13 cellular contexts compared by ENCODE assay signal in genomic region chr1:232979596-232979995, GRCh38. TPM values are rescaled to one million over a fixed set of nuclear protein-coding genes. Genes with fewer than 3 reads are reported as not detected.
A peak's percentile ranks its signal among the peaks of the same experiment; 100 is the strongest.
DNase-seq lines count a peak whose midpoint lies in the region; ATAC-seq and TF ChIP-seq lines count a peak whose summit lies in the region.
"Had no signal": no experiment of that assay in that cellular context is flagged by ENCODE, and none has a peak within 500 bp of the region (broad histone marks: within the 10 kb centered on the region; RNA-seq: fewer than 3 reads in every experiment).

No MANE protein-coding gene starts in this region.

- no peak overlapping the region for H3K14ac ChIP-seq in IMR-90 (replicated peaks; ENCODE audit: low read depth, low read length)

- intact Hi-C loops in IMR-90 (cut with micrococcal nuclease) = loop anchor here (1.0 kb wide), 1 partner anchor 340 kb away; no protein-coding TSS in a partner anchor

- no peak for TF ChIP-seq RAD21 in IMR-90 (IDR thresholded peaks at IDR 0.05; ENCODE audit: low read length)

- peak overlapping the region; percentile 75 for H3K27ac Mint-ChIP-seq in memory B cell
- H3K27ac Mint-ChIP-seq in stimulated activated effector memory CD8-positive, alpha-beta T cell treated with anti-CD3 and anti-CD28 coated beads, Interleukin-12 subunit alpha, Interleukin-12 subunit beta, amount 100 ng/mL, for 72 hours = peak overlapping the region; percentile 89

- no peak overlapping the region for H2BK15ac ChIP-seq in IMR-90 (ENCODE audit: low read depth, low read length)

- peak overlapping the region; percentile 17; the same call in 1 of the 2 replicates for H2BK20ac ChIP-seq in IMR-90 (ENCODE audit: low read depth, low read length)

- peaks cover 23% of the 10 kb centered on the region for H3K36me3 Mint-ChIP-seq in memory B cell
- H3K36me3 Mint-ChIP-seq in stimulated activated effector memory CD8-positive, alpha-beta T cell treated with anti-CD3 and anti-CD28 coated beads, Interleukin-12 subunit alpha, Interleukin-12 subunit beta, amount 100 ng/mL, for 72 hours = peaks cover 11% of the 10 kb centered on the region

- DNase-seq in activated CD8-positive, alpha-beta memory T cell treated with anti-CD3 and anti-CD28 coated beads for 24 hours = peak; percentile 32
- DNase-seq in activated CD8-positive, alpha-beta memory T cell treated with anti-CD3 and anti-CD28 coated beads, Interleukin-2, amount 50 U/mL, for 4 hours = no peak
- DNase-seq in IMR-90 (no peak), memory B cell (ENCODE audit: low spot score in 2 of 2) (no peak)
- no peak for DNase-seq in stimulated activated effector memory CD8-positive, alpha-beta T cell treated with anti-CD3 and anti-CD28 coated beads, Interleukin-12 subunit alpha, Interleukin-12 subunit beta, amount 100 ng/mL, for 72 hours (ENCODE audit: low spot score in 2 of 2)
- DNase-seq: CD8-positive, alpha-beta T cell; COR-L47; DMS153; DMS79 treated with DMSO at 0.1 percent for 48 hours had no signal

- no TSS peak for BruUV-seq in IMR-90 (replicated peaks; lab: Mats Ljungman, UMichigan)

- H3K4me2 ChIP-seq in IMR-90 (ENCODE audit: low read depth, low read length) = no peak overlapping the region

- no peak overlapping the region for H2AFZ ChIP-seq in IMR-90 (replicated peaks; ENCODE audit: low read length, poor library complexity)

- peaks cover 20% of the 10 kb centered on the region for H3K4me1 ChIP-seq in IMR-90 (ENCODE audit: control insufficient read depth, insufficient read depth, low read length)

- POLR2A ChIA-PET in IMR-90 (lab: Charles Lee; ENCODE audit: unreplicated experiment) = interaction anchor here (0.5 kb wide), 1 partner anchor 309 kb away, joined by 7 read pairs; no protein-coding TSS in a partner anchor

- CTCF ChIA-PET in IMR-90 (lab: Yijun Ruan, JAX) = interaction anchor here (1.5 kb wide), 1 partner anchor 21 kb away, joined by 4 read pairs; no protein-coding TSS in a partner anchor

- 100% methylated on average over 4 of the region's 9 CpGs; no CpG with 5 or more reads in 1 of the 2 experiments for WGBS in IMR-90 (ENCODE audit: extremely low coverage in 2 of 2, insufficient read length in 1 of 2), 2 experiments

- no peaks in the 10 kb centered on the region for H3K27me3 Mint-ChIP-seq in memory B cell

- no peaks in the 10 kb centered on the region for H3K79me1 ChIP-seq in IMR-90 (ENCODE audit: low read depth in 1 of 2, low read length in 2 of 2)

- peak overlapping the region; percentile 35 for H2AK9ac ChIP-seq in IMR-90 (replicated peaks; ENCODE audit: low read depth, low read length, poor library complexity)

- in situ Hi-C loops in IMR-90 (cut with MboI; ENCODE audit: low sequenced_read_pairs) = no loop called here

- H4K91ac ChIP-seq in IMR-90 (ENCODE audit: insufficient read depth, low read depth, low read length) = peak overlapping the region; percentile 38

- TF ChIP-seq POLR2A in IMR-90 (IDR thresholded peaks at IDR 0.05; ENCODE audit: low read depth, low read length) = no peak

- no peaks in the 10 kb centered on the region for H4K20me1 ChIP-seq in IMR-90 (ENCODE audit: insufficient read depth, low read length)

- no peak overlapping the region for H3K9ac ChIP-seq in IMR-90 (ENCODE audit: low read depth, low read length)

- TF ChIP-seq CTCF in IMR-90 (conservative IDR thresholded peaks at IDR 0.05; ENCODE audit: low read depth, low read length) = no peak

- no peak overlapping the region for H3K4me3 ChIP-seq in IMR-90 (ENCODE audit: insufficient read depth, low read depth, low read length)

- peaks cover 20% of the 10 kb centered on the region for H3K9me1 ChIP-seq in IMR-90 (ENCODE audit: insufficient read depth, low read length)

- peaks cover 14% of the 10 kb centered on the region; the same call in 1 of the 2 replicates for H3K36me3 ChIP-seq in IMR-90 (ENCODE audit: control insufficient read depth, insufficient read depth, low read length)

- H3K9me3 ChIP-seq in IMR-90 (ENCODE audit: control insufficient read depth, insufficient read depth, low read length) = no peaks in the 10 kb centered on the region

- peak overlapping the region; percentile 35 for H2AK5ac ChIP-seq in IMR-90 (ENCODE audit: low read depth, low read length)

- H3K4me1 Mint-ChIP-seq in memory B cell = peaks cover 11% of the 10 kb centered on the region
- H3K4me1 Mint-ChIP-seq in stimulated activated effector memory CD8-positive, alpha-beta T cell treated with anti-CD3 and anti-CD28 coated beads, Interleukin-12 subunit alpha, Interleukin-12 subunit beta, amount 100 ng/mL, for 72 hours = peaks cover 19% of the 10 kb centered on the region

- no peak overlapping the region for H2BK5ac ChIP-seq in IMR-90 (ENCODE audit: low read depth, low read length, poor library complexity, severe bottlenecking)

- no peaks in the 10 kb centered on the region for H3K27me3 ChIP-seq in IMR-90 (ENCODE audit: control insufficient read depth, insufficient read depth, low read length)

- no peak overlapping the region; a peak in 1 of 4 replicates for H4K8ac ChIP-seq in IMR-90 (ENCODE audit: low read depth in 2 of 2, low read length in 2 of 2)

- no peak overlapping the region for H3K4me3 Mint-ChIP-seq in memory B cell
- H3K4me3 Mint-ChIP-seq in stimulated activated effector memory CD8-positive, alpha-beta T cell treated with anti-CD3 and anti-CD28 coated beads, Interleukin-12 subunit alpha, Interleukin-12 subunit beta, amount 100 ng/mL, for 72 hours = no peak overlapping the region
- H3K4me3 Mint-ChIP-seq: CD14-positive monocyte; CD8-positive, alpha-beta T cell had no signal

- H2BK120ac ChIP-seq in IMR-90 (ENCODE audit: low read depth, low read length) = peak overlapping the region; percentile 33; the same call in 1 of the 2 replicates

- H3K27ac ChIP-seq in IMR-90 (ENCODE audit: insufficient read depth, low read length) = no peak overlapping the region; the same call in 1 of the 2 replicates
- H3K27ac ChIP-seq: 22Rv1 had no signal

- no peak overlapping the region for H3K23ac ChIP-seq in IMR-90 (ENCODE audit: low read depth, low read length)

- no peak overlapping the region for H3K56ac ChIP-seq in IMR-90 (ENCODE audit: extremely low read depth, insufficient read depth, low read length)

- peak overlapping the region; percentile 62; the same call in 1 of the 2 replicates for H3K18ac ChIP-seq in IMR-90 (ENCODE audit: low read depth, low read length)

- H4K5ac ChIP-seq in IMR-90 (ENCODE audit: low read depth, low read length) = peak overlapping the region; percentile 47; the same call in 1 of the 2 replicates

- ATAC-seq in IMR-90 (ENCODE audit: low read depth) = no peak
- ATAC-seq in memory B cell (ENCODE audit: low read depth) = no peak
- no peak for ATAC-seq in stimulated activated effector memory CD8-positive, alpha-beta T cell treated with anti-CD3 and anti-CD28 coated beads, Interleukin-12 subunit alpha, Interleukin-12 subunit beta, amount 100 ng/mL, for 72 hours
- no peak for ATAC-seq in HG02852 (IDR thresholded peaks at IDR 0.05; ENCODE audit: unreplicated experiment)
- no peak for ATAC-seq in GM18502 (IDR thresholded peaks at IDR 0.05; ENCODE audit: poor library complexity, unreplicated experiment)
- ATAC-seq: CD8-positive, alpha-beta T cell had no signal

- H3K9me3 Mint-ChIP-seq in memory B cell = no peaks in the 10 kb centered on the region
- H3K9me3 Mint-ChIP-seq in stimulated activated effector memory CD8-positive, alpha-beta T cell treated with anti-CD3 and anti-CD28 coated beads, Interleukin-12 subunit alpha, Interleukin-12 subunit beta, amount 100 ng/mL, for 72 hours = no peaks in the 10 kb centered on the region
- H3K9me3 Mint-ChIP-seq: CD14-positive monocyte; CD8-positive, alpha-beta T cell had no signal

- H3K4ac ChIP-seq in IMR-90 (ENCODE audit: low read depth, low read length) = peak overlapping the region; percentile 33

- dilution Hi-C loops in IMR-90 (cut with HindIII; ENCODE audit: low sequenced_read_pairs, unreplicated experiment) = no loop called here

TF ChIP-seq in IMR-90, 13 proteins besides CTCF, POLR2A, EP300 and RAD21:
- TF ChIP-seq CEBPB (IDR thresholded peaks at IDR 0.05; ENCODE audit: low read depth, low read length) = no peak
- TF ChIP-seq RCOR1 (IDR thresholded peaks at IDR 0.05; ENCODE audit: insufficient replicate concordance, low read length) = no peak
- no peak for TF ChIP-seq NFE2L2 (IDR thresholded peaks at IDR 0.05; ENCODE audit: low read depth, low read length)

RNA-seq across cellular contexts. Expression of gene NTPCR, which starts 29.2 kb away (rescaled TPM):
- total RNA-seq in IMR-90 (2012; rRNA removed) = 13.3 and 16.4 TPM in 2 replicates
- 16.0 and 16.5 TPM in 2 replicates for polyA plus RNA-seq in IMR-90 (2012; rRNA removed)
- polyA plus RNA-seq in IMR-90 (2012; cell fraction: cytosol; rRNA removed) = 8.1 and 9.4 TPM in 2 replicates
- 6.3 and 12.4 TPM in 2 replicates for polyA plus RNA-seq in IMR-90 (2012; cell fraction: nucleus; rRNA removed; ENCODE audit: low replicate concordance)
